ENCODE assay signal across 1 cellular context in the genomic region with DNA sequence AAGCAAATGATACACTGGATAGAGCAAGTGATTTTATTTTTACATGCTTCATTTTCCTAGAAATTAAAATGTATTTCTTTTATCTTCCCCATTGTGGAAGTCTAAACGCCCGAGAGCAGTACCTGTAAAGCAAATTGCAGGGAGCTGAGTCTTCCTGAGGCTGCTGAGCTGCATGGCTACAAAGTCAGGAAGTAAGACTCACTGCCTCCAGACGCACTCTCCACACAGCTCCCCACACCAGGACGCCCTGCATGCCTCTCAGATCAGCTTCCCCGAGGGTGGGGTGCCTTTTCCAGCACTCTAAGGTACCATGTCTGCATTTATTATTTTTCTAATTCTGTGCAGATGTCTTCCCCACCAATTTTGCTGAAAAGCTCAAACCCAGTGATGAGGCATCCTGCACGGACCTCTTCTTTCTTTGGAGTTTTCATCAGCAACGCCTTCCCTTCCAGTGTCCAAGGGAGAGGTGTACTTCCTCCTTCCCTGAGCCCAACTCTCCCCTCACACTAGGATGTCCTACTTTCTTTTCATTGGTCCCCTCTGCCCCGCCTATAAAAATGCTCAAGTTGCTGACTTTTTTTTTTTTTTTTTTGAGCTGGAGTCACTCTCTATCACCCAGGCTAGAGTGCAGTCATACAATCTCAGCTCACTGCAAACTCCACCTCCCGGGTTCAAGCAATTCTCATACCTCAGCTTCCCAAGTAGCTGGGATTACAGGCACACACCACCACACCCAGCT.
TF ChIP-seq lines count a peak whose summit lies in the region.

No MANE protein-coding gene starts in this region.

TF ChIP-seq in endothelial cell of umbilical vein, 7 proteins besides CTCF, POLR2A, EP300 and RAD21:
- TF ChIP-seq FOS (IDR thresholded peaks at IDR 0.05; ENCODE audit: borderline replicate concordance, insufficient read depth, low read length) (peak; percentile 11), JUN (IDR thresholded peaks at IDR 0.05; ENCODE audit: borderline replicate concordance, insufficient read depth, insufficient read length, low read depth) (no peak), EZH2 (IDR thresholded peaks at IDR 0.05; ENCODE audit: borderline replicate concordance, low read depth, low read length, severe bottlenecking) (no peak)
